ENCODE assay signal across 18 cellular contexts in the genomic region with DNA sequence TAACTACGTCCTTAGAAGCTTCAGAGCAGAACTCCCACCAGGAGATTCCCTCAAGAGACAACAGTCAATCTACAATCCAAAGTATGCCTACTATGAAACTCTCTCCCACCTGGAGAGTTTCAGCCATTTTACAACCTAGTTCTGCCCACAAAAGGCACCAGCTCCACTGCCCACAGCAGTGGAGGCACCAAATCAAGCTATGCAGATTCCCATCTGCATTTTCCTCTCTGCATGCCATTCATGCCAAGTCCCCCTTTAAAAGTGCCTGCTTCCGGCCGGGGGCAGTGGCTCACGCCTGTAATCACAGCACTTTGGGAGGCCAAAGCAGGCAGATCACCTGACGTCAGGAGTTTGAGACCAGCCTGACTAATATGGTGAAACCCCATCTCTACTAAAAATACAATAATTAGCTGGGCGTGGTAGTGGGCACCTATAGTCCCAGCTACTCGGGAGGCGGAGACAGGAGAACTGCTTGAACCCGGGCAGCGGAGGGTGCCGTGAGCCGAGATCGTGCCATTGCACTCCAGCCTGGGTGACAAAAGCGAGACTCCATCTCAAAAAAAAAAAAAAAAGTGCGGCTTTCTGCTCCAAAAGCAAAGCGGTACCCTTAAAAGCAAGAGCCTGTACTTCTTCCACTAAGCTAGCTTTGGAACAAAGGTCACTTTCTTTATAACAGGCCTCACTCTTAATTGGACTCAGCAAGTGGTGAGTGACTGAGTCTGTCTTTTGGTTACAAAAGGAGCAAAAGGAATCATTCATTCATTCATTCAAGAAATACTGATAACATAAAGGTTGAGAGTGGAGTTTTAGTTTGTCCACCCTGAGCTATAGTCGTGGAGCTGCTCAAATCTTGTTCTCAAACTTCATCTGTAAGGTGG. TPM values are rescaled to one million over a fixed set of nuclear protein-coding genes. Genes with fewer than 3 reads are reported as not detected.
DNase-seq lines count a peak whose midpoint lies in the region; ATAC-seq and TF ChIP-seq lines count a peak whose summit lies in the region.
"Had no signal": no experiment of that assay in that cellular context is flagged by ENCODE, and none has a peak within 500 bp of the region (broad histone marks: within the 10 kb centered on the region; RNA-seq: fewer than 3 reads in every experiment).

No MANE protein-coding gene starts in this region.

- H3K4me3 ChIP-seq in neural progenitor cell, result no peak overlapping the region
- no peak overlapping the region for H3K4me3 ChIP-seq in lower lobe of right lung
- H3K4me3 ChIP-seq: K562 had no signal

- no peaks in the 10 kb centered on the region for H4K20me1 ChIP-seq in neural progenitor cell (ENCODE audit: low read depth)

- intact Hi-C loops in lower lobe of right lung (cut with DNase I), result no loop called here
- intact Hi-C loops in activated CD4-positive, alpha-beta T cell treated with anti-CD3 and anti-CD28 coated beads, Interleukin-2, amount 10 ng/mL, durations not matched to agents 24 days and 14 days (cut with micrococcal nuclease), result no loop called here

- no peak for ATAC-seq in lower lobe of right lung
- ATAC-seq: K562 had no signal

- peaks cover 8% of the 10 kb centered on the region for H3K4me1 ChIP-seq in neural progenitor cell
- no peaks in the 10 kb centered on the region for H3K4me1 ChIP-seq in lower lobe of right lung
- H3K4me1 ChIP-seq: BE2C had no signal

- H3K36me3 Mint-ChIP-seq in neural progenitor cell, result no peaks in the 10 kb centered on the region
- no peaks in the 10 kb centered on the region for H3K36me3 Mint-ChIP-seq in activated CD4-positive, alpha-beta T cell treated with anti-CD3 and anti-CD28 coated beads, Interleukin-2, amount 10 ng/mL, durations not matched to agents 24 days and 14 days (ENCODE audit: low read depth)

- H3F3A ChIP-seq in neural progenitor cell (ENCODE audit: low read depth), result no peaks in the 10 kb centered on the region

- H3K27me3 ChIP-seq in neural progenitor cell, result no peaks in the 10 kb centered on the region
- H3K27me3 ChIP-seq in lower lobe of right lung (ENCODE audit: low read depth), result no peaks in the 10 kb centered on the region
- H3K27me3 ChIP-seq: BE2C had no signal

- TF ChIP-seq CTCF in neural progenitor cell (IDR thresholded peaks at IDR 0.05) (no peak), lower lobe of right lung (IDR thresholded peaks at IDR 0.05) (no peak)

- H3K9ac ChIP-seq in neural progenitor cell, result no peak overlapping the region

- H3K27me3 Mint-ChIP-seq in neural progenitor cell (ENCODE audit: insufficient read depth, low read depth), result no peaks in the 10 kb centered on the region
- H3K27me3 Mint-ChIP-seq in activated CD4-positive, alpha-beta T cell treated with anti-CD3 and anti-CD28 coated beads, Interleukin-2, amount 10 ng/mL, durations not matched to agents 24 days and 14 days, result peaks cover 31% of the 10 kb centered on the region
- H3K27me3 Mint-ChIP-seq: CD4-positive, alpha-beta T cell had no signal

- no peaks in the 10 kb centered on the region for H3K79me2 ChIP-seq in neural progenitor cell (ENCODE audit: low read depth)

- H3K4me1 Mint-ChIP-seq in neural progenitor cell, result peaks cover 4% of the 10 kb centered on the region
- H3K4me1 Mint-ChIP-seq in activated CD4-positive, alpha-beta T cell treated with anti-CD3 and anti-CD28 coated beads, Interleukin-2, amount 10 ng/mL, durations not matched to agents 24 days and 14 days, result no peaks in the 10 kb centered on the region

- H3K9me3 ChIP-seq in neural progenitor cell (ENCODE audit: low read depth) (no peaks in the 10 kb centered on the region), lower lobe of right lung (no peaks in the 10 kb centered on the region)
- H3K9me3 ChIP-seq: BE2C had no signal

- H3K27ac ChIP-seq in neural progenitor cell (no peak overlapping the region), lower lobe of right lung (no peak overlapping the region)
- H3K27ac ChIP-seq: HL-60 had no signal

- peak; percentile 60 for DNase-seq in Daoy (ENCODE audit: low read depth)
- DNase-seq in NCI-H69 (lab: John Stamatoyannopoulos, UW), result peak; percentile 46
- peak; percentile 31 for DNase-seq in iPS-NIHi7 (ENCODE audit: extremely low spot score)
- DNase-seq in neural progenitor cell (ENCODE audit: low spot score), result no peak
- DNase-seq in lower lobe of right lung, result no peak
- DNase-seq in activated CD4-positive, alpha-beta T cell treated with anti-CD3 and anti-CD28 coated beads, Interleukin-2, amount 10 ng/mL, durations not matched to agents 24 days and 14 days, result no peak
- no peak for DNase-seq in activated T-cell treated with anti-CD3 and anti-CD28 coated beads, Interleukin-2, amount 50 U/mL, for 48 hours
- no peak for DNase-seq in ureter (ENCODE audit: low spot score)
- DNase-seq: 8988T; BE2C; CD4-positive, alpha-beta T cell; MV-4-11; NCI-H1417; NCI-H187 treated with DMSO at 0.1 percent for 48 hours; RPMI8226; SIG-M5 had no signal

- H3K36me3 ChIP-seq in neural progenitor cell (no peaks in the 10 kb centered on the region), lower lobe of right lung (no peaks in the 10 kb centered on the region)
- H3K36me3 ChIP-seq: BE2C had no signal

- peak overlapping the region; percentile 32 for H2AFZ ChIP-seq in neural progenitor cell (replicated peaks)

- H3K4me2 ChIP-seq in neural progenitor cell, result no peak overlapping the region

- H3K9me3 Mint-ChIP-seq in neural progenitor cell, result no peaks in the 10 kb centered on the region
- no peaks in the 10 kb centered on the region for H3K9me3 Mint-ChIP-seq in activated CD4-positive, alpha-beta T cell treated with anti-CD3 and anti-CD28 coated beads, Interleukin-2, amount 10 ng/mL, durations not matched to agents 24 days and 14 days
- H3K9me3 Mint-ChIP-seq: CD4-positive, alpha-beta T cell had no signal

- H3K4me3 Mint-ChIP-seq in neural progenitor cell, result no peak overlapping the region
- no peak overlapping the region for H3K4me3 Mint-ChIP-seq in activated CD4-positive, alpha-beta T cell treated with anti-CD3 and anti-CD28 coated beads, Interleukin-2, amount 10 ng/mL, durations not matched to agents 24 days and 14 days
- H3K4me3 Mint-ChIP-seq: CD4-positive, alpha-beta T cell had no signal

- no peak overlapping the region for H3K27ac Mint-ChIP-seq in neural progenitor cell
- H3K27ac Mint-ChIP-seq in activated CD4-positive, alpha-beta T cell treated with anti-CD3 and anti-CD28 coated beads, Interleukin-2, amount 10 ng/mL, durations not matched to agents 24 days and 14 days, result no peak overlapping the region
- H3K27ac Mint-ChIP-seq: CD4-positive, alpha-beta T cell had no signal

RNA-seq across cellular contexts. Expression of gene DLGAP5, which starts 10.1 kb away (rescaled TPM):
- 155 and 171 TPM in 2 replicates for total RNA-seq in Daoy (2014; rRNA removed; shearing (Covaris generic))
- 191 and 313 TPM in 2 replicates for total RNA-seq in neural progenitor cell (ENCODE audit: low replicate concordance)
- 0.97 TPM for total RNA-seq in lower lobe of right lung
- 28.7 and 32.4 TPM in 2 replicates for total RNA-seq in activated CD4-positive, alpha-beta T cell treated with anti-CD3 and anti-CD28 coated beads, Interleukin-2, amount 10 ng/mL, durations not matched to agents 24 days and 14 days
- total RNA-seq in ureter, result 0.21 TPM

Comparison
In these comparisons a context has a peak if more than half of its experiments do, and no peak if none do; other contexts are left out.
1. DNase-seq: peak in Daoy (single experiment), NCI-H69 (single experiment) and iPS-NIHi7 (single experiment); none in neural progenitor cell (single experiment), lower lobe of right lung (single experiment), activated CD4-positive, alpha-beta T cell treated with anti-CD3 and anti-CD28 coated beads, Interleukin-2, amount 10 ng/mL, durations not matched to agents 24 days and 14 days (single experiment), activated T-cell treated with anti-CD3 and anti-CD28 coated beads, Interleukin-2, amount 50 U/mL, for 48 hours (0 of 2) and ureter (single experiment).
2. RNA of gene DLGAP5, which starts 10.1 kb away (total RNA-seq): 191 to 313 TPM in neural progenitor cell, 155 to 171 TPM in Daoy and 28.7 to 32.4 TPM in activated CD4-positive, alpha-beta T cell treated with anti-CD3 and anti-CD28 coated beads, Interleukin-2, amount 10 ng/mL, durations not matched to agents 24 days and 14 days; 0.97 TPM in lower lobe of right lung (single experiment) and 0.21 TPM in ureter (single experiment); every median in the first group is over 10 times any median in the second.